18 cellular contexts compared by ENCODE assay signal in genomic region chr16:56107944-56108583, GRCh38.
DNase-seq lines count a peak whose midpoint lies in the region; ATAC-seq, FAIRE-seq and TF ChIP-seq lines count a peak whose summit lies in the region.
"Had no signal": no experiment of that assay in that cellular context is flagged by ENCODE, and none has a peak within 500 bp of the region (broad histone marks: within the 10 kb centered on the region; RNA-seq: fewer than 3 reads in every experiment).

No MANE protein-coding gene starts in this region.

- intact Hi-C loops in heart left ventricle (cut with DNase I): loop anchor here in 3 of 10 donors (5.0 to 10.0 kb wide), 3 partner anchors 57 to 207 kb away; partner anchors contain the start of gene GNAO1 (in 1 of the 3)
- intact Hi-C loops in cardiac septum (cut with DNase I): no loop called here
- intact Hi-C loops in left ventricle myocardium superior (cut with micrococcal nuclease): no loop called here

- no peak for FAIRE-seq in GM12892 (lab: Jason Lieb, UNC)

- H3K9me3 ChIP-seq in heart left ventricle: no peaks in the 10 kb centered on the region
- H3K9me3 ChIP-seq: mucosa of descending colon, uterus had no signal

- ATAC-seq in heart left ventricle (peak; percentile 50 to 66 (median 58)), left ventricle myocardium superior (peak; percentile 74), GM19351 (IDR thresholded peaks at IDR 0.05; ENCODE audit: unreplicated experiment) (no peak)
- ATAC-seq: mucosa of descending colon had no signal

- no peaks in the 10 kb centered on the region for H3K27me3 ChIP-seq in heart left ventricle
- H3K27me3 ChIP-seq: uterus had no signal

- TF ChIP-seq POLR2A in heart left ventricle (IDR thresholded peaks at IDR 0.05): no peak
- no peak for TF ChIP-seq POLR2A in GM12892 (IDR thresholded peaks at IDR 0.05; ENCODE audit: low read depth, low read length)

- no peak overlapping the region for H3K4me3 ChIP-seq in heart left ventricle
- no peak overlapping the region for H3K4me3 ChIP-seq in coronary artery
- H3K4me3 ChIP-seq: mucosa of descending colon, uterus had no signal

- DNase-seq in heart left ventricle (peak in 2 of 5 donors; percentile 20 to 46), cardiac septum (ENCODE audit: low spot score) (no peak), NCI-H446 treated with DMSO at 0.1 percent for 48 hours (lab: John Stamatoyannopoulos, UW) (peak; percentile 25), left ventricle myocardium superior (no peak), coronary artery (ENCODE audit: low spot score) (no peak), SHP77 treated with DMSO at 0.1 percent for 48 hours (lab: John Stamatoyannopoulos, UW) (no peak), GM12892 (ENCODE audit: insufficient read length) (no peak)
- DNase-seq: activated B cell treated with CpG ODN at 0.5 μM for 24 hours; activated effector memory CD4-positive, alpha-beta T cell treated with anti-CD3 and anti-CD28 coated beads, Interleukin-2, amount 50 U/mL, for 16 hours; aorta; cortex of kidney; kidney glomerular epithelial cell; mucosa of descending colon; MV-4-11; stimulated activated CD4-positive, alpha-beta T cell treated with anti-CD3 and anti-CD28 coated beads, Interleukin-12 subunit alpha, Interleukin-12 subunit beta, amount 100 ng/mL, for 4 hours; uterus had no signal

- peaks cover 0 to 18% (median 0%) of the 10 kb centered on the region in 12 donors for H3K4me1 ChIP-seq in heart left ventricle
- H3K4me1 ChIP-seq: parathyroid adenoma, uterus had no signal

- 21 to 28% (median 24%) methylated on average over 2 of the region's 2 CpGs for WGBS in heart left ventricle, 4 donors

- peak overlapping the region in 7 of 12 donors; percentile 15 to 54 (median 46) for H3K27ac ChIP-seq in heart left ventricle
- no peak overlapping the region for H3K27ac ChIP-seq in coronary artery
- H3K27ac ChIP-seq: parathyroid adenoma, uterus had no signal

- no peaks in the 10 kb centered on the region for H3K36me3 ChIP-seq in heart left ventricle
- H3K36me3 ChIP-seq: uterus had no signal

- TF ChIP-seq CTCF in heart left ventricle (IDR thresholded peaks at IDR 0.05) (no peak), coronary artery (IDR thresholded peaks at IDR 0.05) (no peak)

Comparison
In these comparisons a context has a peak if more than half of its experiments do, and no peak if none do; other contexts are left out.
1. H3K27ac ChIP-seq: peak in heart left ventricle (7 of 12); none in coronary artery (0 of 2).